7 cellular contexts compared by ENCODE assay signal in the genomic region with DNA sequence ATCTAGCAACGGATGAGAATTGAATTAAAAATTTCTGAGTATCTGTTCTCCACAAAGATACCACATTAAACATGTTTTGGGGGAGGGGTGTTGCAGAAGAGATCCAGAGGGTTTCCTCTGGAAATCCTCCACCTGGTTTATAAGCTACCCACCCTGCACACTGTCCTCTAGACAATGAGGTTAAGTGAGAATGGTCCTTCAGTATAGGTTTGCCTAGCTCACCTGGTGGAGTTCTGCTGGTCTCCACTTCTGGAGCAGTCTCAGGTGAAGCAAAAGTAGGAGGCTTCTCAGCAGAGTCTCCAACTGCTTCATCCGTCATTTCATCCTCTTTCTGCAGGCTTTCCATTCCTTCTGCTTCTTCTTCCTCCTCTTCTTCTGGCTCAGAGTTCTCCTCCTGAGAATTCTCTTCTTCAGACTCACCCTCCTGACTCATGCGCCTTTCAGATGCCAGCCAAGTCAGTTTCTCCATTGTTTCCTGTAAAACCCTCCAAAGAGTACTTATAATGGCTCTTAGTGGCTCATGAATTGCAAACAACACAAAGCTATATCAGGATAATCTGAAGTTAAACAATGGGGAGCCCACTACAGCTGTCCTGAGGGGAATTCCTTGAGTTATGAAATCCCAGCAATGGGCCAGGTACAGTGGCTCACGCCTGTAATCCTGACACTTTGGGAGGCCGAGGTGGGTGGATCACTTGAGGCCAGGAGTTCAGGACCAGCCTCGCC.
DNase-seq lines count a peak whose midpoint lies in the region; ATAC-seq and TF ChIP-seq lines count a peak whose summit lies in the region.
"Not testable (repeated sequence)": the region's sequence is repeated elsewhere in the genome, so short reads cannot be mapped to it uniquely, and the experiment has no call there.

No MANE protein-coding gene starts in this region.

- intact Hi-C loops in PC-9 (cut with micrococcal nuclease; ENCODE audit: unreplicated experiment); left lung (cut with DNase I); psoas muscle (cut with DNase I): not testable (repeated sequence)

- not testable (repeated sequence) for H2AFZ ChIP-seq in PC-9

- H3F3A ChIP-seq in PC-9 (ENCODE audit: insufficient read depth, low read depth): peaks cover 42% of the 10 kb centered on the region

- not testable (repeated sequence) for TF ChIP-seq CTCF in PC-9 (conservative IDR thresholded peaks at IDR 0.05); left lung (IDR thresholded peaks at IDR 0.05); psoas muscle (IDR thresholded peaks at IDR 0.05)

- H3K36me3 ChIP-seq in PC-9 (ENCODE audit: low read depth) (peaks cover 35% of the 10 kb centered on the region), left lung (peaks cover 0 to 92% of the 10 kb centered on the region in 2 donors), psoas muscle (ENCODE audit: insufficient read depth in 1 of 2, low read depth in 1 of 2) (peaks cover 18 to 98% of the 10 kb centered on the region in 2 donors)

- not testable (repeated sequence) for H4K20me1 ChIP-seq in PC-9 (ENCODE audit: insufficient read depth)

- H3K79me2 ChIP-seq in PC-9 (ENCODE audit: low read depth): not testable (repeated sequence)

- 85 to 91% (median 86%) methylated on average over 6 of the region's 6 CpGs for WGBS in psoas muscle, 3 donors

- DNase-seq in DMS79 (lab: John Stamatoyannopoulos, UW): peak; percentile 5
- DNase-seq in HT1080 (ENCODE audit: low read depth): peak; percentile 92
- DNase-seq in PC-9: peak; percentile 72 to 97
- peak; percentile 88 for DNase-seq in amniotic epithelial cell (ENCODE audit: low read depth)
- peak; percentile 89 for DNase-seq in fibroblast of peridontal ligament (ENCODE audit: extremely low read depth)
- peak in 1 of 2 donors; percentile 68 for DNase-seq in left lung
- DNase-seq in psoas muscle: peak; percentile 56 to 67

- H3K4me1 ChIP-seq in PC-9 (replicated peaks; ENCODE audit: insufficient read depth) (peaks cover 25% of the 10 kb centered on the region), left lung (peaks cover 0 to 35% of the 10 kb centered on the region in 2 donors)
- H3K4me1 ChIP-seq in psoas muscle: not testable (repeated sequence)

- not testable (repeated sequence) for BruUV-seq in PC-9 (replicated peaks; lab: Mats Ljungman, UMichigan)

- CTCF ChIA-PET in PC-9 (lab: Charles Lee): interaction anchor here (1.0 kb wide), 1 partner anchor 738 kb away, joined by 4 read pairs; no protein-coding TSS in a partner anchor

- H3K27me3 ChIP-seq in PC-9 (ENCODE audit: insufficient read depth, low read depth); left lung; psoas muscle (ENCODE audit: insufficient read depth in 3 of 3, low read length in 2 of 3): not testable (repeated sequence)

- not testable (repeated sequence) for H3K9me2 ChIP-seq in PC-9 (ENCODE audit: insufficient read depth)

- peak overlapping the region; percentile 1; the same call in 1 of the 2 replicates for H3K4me2 ChIP-seq in PC-9

- H3K4me3 ChIP-seq in PC-9, left lung, psoas muscle: not testable (repeated sequence)

- H3K27ac ChIP-seq in PC-9: peak overlapping the region; percentile 71
- H3K27ac ChIP-seq in left lung: peak overlapping the region; percentile 33 to 53
- H3K27ac ChIP-seq in psoas muscle: not testable (repeated sequence)

- peak; percentile 92 for ATAC-seq in left lung
- peak in 1 of 4 donors; percentile 47 for ATAC-seq in psoas muscle

- not testable (repeated sequence) for H3K9me3 ChIP-seq in PC-9 (ENCODE audit: insufficient read depth, low read depth); left lung; psoas muscle

- POLR2A ChIA-PET in PC-9 (lab: Charles Lee; ENCODE audit: unreplicated experiment): interaction anchor here (0.6 to 0.7 kb wide), 3 partner anchors 66 to 417 kb away, joined by 3 to 5 read pairs (median 3); no protein-coding TSS in a partner anchor
